Comparison of ENCODE assay signal across 39 cellular contexts in the genomic region with DNA sequence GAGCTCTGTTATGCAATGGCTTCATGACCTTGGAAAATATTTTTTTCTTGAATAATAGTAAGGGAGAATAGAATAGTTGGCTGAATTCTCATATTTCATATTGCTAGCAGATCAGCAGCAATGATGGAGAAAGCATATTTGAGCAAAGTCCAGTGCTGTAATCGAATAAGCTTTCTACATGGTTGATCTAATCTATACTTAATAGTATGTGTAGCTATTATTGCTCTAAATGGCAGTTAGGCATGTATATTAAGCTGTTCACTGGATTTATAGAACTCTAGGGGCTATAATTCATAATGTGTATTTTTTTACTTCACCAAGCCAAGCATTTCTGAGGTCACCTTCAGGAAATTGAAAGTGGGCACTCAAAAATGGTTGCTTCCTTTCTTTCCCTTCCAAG. TPM values are rescaled to one million over a fixed set of nuclear protein-coding genes. Genes with fewer than 3 reads are reported as not detected.
"Had no signal": no experiment of that assay in that cellular context is flagged by ENCODE, and none has a peak within 500 bp of the region (broad histone marks: within the 10 kb centered on the region; RNA-seq: fewer than 3 reads in every experiment).

No MANE protein-coding gene starts in this region.

- H3K9me3 ChIP-seq: ascending aorta had no signal

- H3K27me3 ChIP-seq: ascending aorta had no signal

- H3K27ac ChIP-seq: ascending aorta, cardiac muscle cell, WERI-Rb-1 had no signal

- DNase-seq: activated CD4-positive, alpha-beta memory T cell treated with anti-CD3 and anti-CD28 coated beads, Interleukin-2, amount 10 ng/mL, durations not matched to agents 7 days and 5 days; activated CD4-positive, alpha-beta T cell treated with anti-CD3 and anti-CD28 coated beads for 1 hour; activated CD4-positive, alpha-beta T cell treated with anti-CD3 and anti-CD28 coated beads for 36 hours; activated CD4-positive, alpha-beta T cell treated with anti-CD3 and anti-CD28 coated beads for 48 hours; activated CD4-positive, alpha-beta T cell treated with anti-CD3 and anti-CD28 coated beads, Interleukin-2, amount 10 ng/mL, durations not matched to agents 7 days and 5 days; activated CD4-positive, alpha-beta T cell treated with anti-CD3 and anti-CD28 coated beads, Interleukin-2, amount 50 U/mL, for 48 hours; activated CD4-positive, CD25-positive, alpha-beta regulatory T cell; activated CD8-positive, alpha-beta memory T cell treated with anti-CD3 and anti-CD28 coated beads for 24 hours; activated CD8-positive, alpha-beta memory T cell treated with anti-CD3 and anti-CD28 coated beads, Interleukin-2, amount 10 ng/mL, durations not matched to agents 7 days and 5 days; activated CD8-positive, alpha-beta memory T cell treated with anti-CD3 and anti-CD28 coated beads, Interleukin-2, amount 50 U/mL, for 48 hours; activated CD8-positive, alpha-beta T cell treated with anti-CD3 and anti-CD28 coated beads, Interleukin-2, amount 10 ng/mL, durations not matched to agents 7 days and 5 days; activated effector memory CD4-positive, alpha-beta T cell treated with Interleukin-2 at 50 U/mL for 16 hours; activated gamma-delta T cell; activated naive CD4-positive, alpha-beta T cell treated with anti-CD3 and anti-CD28 coated beads, Interleukin-2, amount 10 ng/mL, durations not matched to agents 7 days and 5 days; activated naive CD4-positive, alpha-beta T cell treated with Interleukin-2 at 50 U/mL for 16 hours; activated naive CD8-positive, alpha-beta T cell treated with anti-CD3 and anti-CD28 coated beads, Interleukin-2, amount 10 ng/mL, durations not matched to agents 7 days and 5 days; activated naive CD8-positive, alpha-beta T cell treated with anti-CD3 and anti-CD28 coated beads, Interleukin-2, amount 50 U/mL, for 24 hours; activated T-cell treated with anti-CD3 and anti-CD28 coated beads, Interleukin-2, amount 50 U/mL, for 24 hours; activated T-cell treated with anti-CD3 and anti-CD28 coated beads, Interleukin-2, amount 50 U/mL, for 48 hours; amygdala; anterior cingulate cortex; cerebellar nuclear complex; T-helper 2 cell; T-helper 9 cell; WERI-Rb-1 had no signal

- H3K4me3 ChIP-seq: ascending aorta, cardiac muscle cell had no signal

- FAIRE-seq: bronchial epithelial cell, TTC549 had no signal

- H3K27ac Mint-ChIP-seq: activated CD4-positive, alpha-beta memory T cell treated with anti-CD3 and anti-CD28 coated beads, Interleukin-2, amount 10 ng/mL, durations not matched to agents 7 days and 5 days; activated CD4-positive, alpha-beta T cell treated with anti-CD3 and anti-CD28 coated beads for 36 hours; activated CD4-positive, alpha-beta T cell treated with anti-CD3 and anti-CD28 coated beads, Interleukin-2, amount 10 ng/mL, durations not matched to agents 7 days and 5 days; activated CD8-positive, alpha-beta memory T cell treated with anti-CD3 and anti-CD28 coated beads, Interleukin-2, amount 10 ng/mL, durations not matched to agents 7 days and 5 days; activated CD8-positive, alpha-beta T cell treated with anti-CD3 and anti-CD28 coated beads, Interleukin-2, amount 10 ng/mL, durations not matched to agents 7 days and 5 days; activated naive CD8-positive, alpha-beta T cell; activated naive CD8-positive, alpha-beta T cell treated with anti-CD3 and anti-CD28 coated beads, Interleukin-2, amount 10 ng/mL, durations not matched to agents 7 days and 5 days; activated naive CD8-positive, alpha-beta T cell treated with anti-CD3 and anti-CD28 coated beads, Interleukin-2, amount 50 U/mL, for 24 hours; activated T-cell treated with anti-CD3 and anti-CD28 coated beads, Interleukin-2, amount 50 U/mL, for 24 hours; activated T-helper 2 cell treated with anti-CD3 and anti-CD28 coated beads, Interferon-gamma antibody, Interleukin-2, Interleukin-4, amounts not matched to agents 10 μg/mL and 5 μg/mL and 100 μg/mL, durations not matched to agents 14 hours and 24 hours and 36 hours; brain; T-helper 1 cell treated with Interleukin-12 subunit alpha and Interleukin-12 subunit beta and Interleukin-4 antibody, amounts not matched to agents 30 μg/mL and 1 μg/mL, for 36 hours; T-helper 2 cell treated with Interferon-gamma antibody and Interleukin-4, amounts not matched to agents 5 μg/mL and 100 μg/mL, for 36 hours; WTC11 had no signal

- H3K9me3 Mint-ChIP-seq: activated naive CD4-positive, alpha-beta T cell treated with anti-CD3 and anti-CD28 coated beads, Interleukin-2, amount 10 ng/mL, durations not matched to agents 7 days and 5 days; activated naive CD4-positive, alpha-beta T cell treated with anti-CD3 and anti-CD28 coated beads, Interleukin-2, amount 50 U/mL, for 24 hours; activated naive CD8-positive, alpha-beta T cell treated with anti-CD3 and anti-CD28 coated beads, Interleukin-2, amount 50 U/mL, for 24 hours; activated T-cell treated with anti-CD3 and anti-CD28 coated beads, Interleukin-2, amount 50 U/mL, for 24 hours; activated T-helper 2 cell treated with anti-CD3 and anti-CD28 coated beads, Interferon-gamma antibody, Interleukin-2, Interleukin-4, amounts not matched to agents 10 μg/mL and 5 μg/mL and 100 μg/mL, durations not matched to agents 14 hours and 24 hours and 36 hours; central memory CD8-positive, alpha-beta T cell; WTC11 had no signal

- ATAC-seq: activated CD4-positive, alpha-beta T cell treated with anti-CD3 and anti-CD28 coated beads for 36 hours; activated CD4-positive, CD25-positive, alpha-beta regulatory T cell treated with anti-CD3 and anti-CD28 coated beads, Interleukin-2, amount 50 U/mL, for 24 hours; activated CD8-positive, alpha-beta memory T cell treated with anti-CD3 and anti-CD28 coated beads, Interleukin-2, amount 10 ng/mL, durations not matched to agents 7 days and 5 days; activated CD8-positive, alpha-beta T cell treated with anti-CD3 and anti-CD28 coated beads, Interleukin-2, amount 10 ng/mL, durations not matched to agents 7 days and 5 days; activated naive CD8-positive, alpha-beta T cell treated with anti-CD3 and anti-CD28 coated beads, Interleukin-2, amount 50 U/mL, for 24 hours had no signal

- H3K4me1 ChIP-seq: ascending aorta had no signal

- H3K27me3 Mint-ChIP-seq: activated naive CD4-positive, alpha-beta T cell treated with anti-CD3 and anti-CD28 coated beads, Interleukin-2, amount 50 U/mL, for 24 hours; activated naive CD8-positive, alpha-beta T cell; activated naive CD8-positive, alpha-beta T cell treated with anti-CD3 and anti-CD28 coated beads, Interleukin-2, amount 50 U/mL, for 24 hours; activated T-cell treated with anti-CD3 and anti-CD28 coated beads, Interleukin-2, amount 50 U/mL, for 24 hours; central memory CD8-positive, alpha-beta T cell had no signal

- H3K36me3 Mint-ChIP-seq: activated naive CD4-positive, alpha-beta T cell treated with anti-CD3 and anti-CD28 coated beads, Interleukin-2, amount 10 ng/mL, durations not matched to agents 7 days and 5 days; activated naive CD8-positive, alpha-beta T cell; brain; WTC11 had no signal

- H3K4me3 Mint-ChIP-seq: activated CD4-positive, alpha-beta memory T cell treated with anti-CD3 and anti-CD28 coated beads, Interleukin-2, amount 10 ng/mL, durations not matched to agents 7 days and 5 days; activated CD4-positive, alpha-beta T cell treated with anti-CD3 and anti-CD28 coated beads for 36 hours; activated CD4-positive, alpha-beta T cell treated with anti-CD3 and anti-CD28 coated beads, Interleukin-2, amount 10 ng/mL, durations not matched to agents 7 days and 5 days; activated CD8-positive, alpha-beta memory T cell treated with anti-CD3 and anti-CD28 coated beads, Interleukin-2, amount 10 ng/mL, durations not matched to agents 7 days and 5 days; activated CD8-positive, alpha-beta T cell treated with anti-CD3 and anti-CD28 coated beads, Interleukin-2, amount 10 ng/mL, durations not matched to agents 7 days and 5 days; activated naive CD4-positive, alpha-beta T cell treated with anti-CD3 and anti-CD28 coated beads, Interleukin-2, amount 10 ng/mL, durations not matched to agents 7 days and 5 days; activated naive CD4-positive, alpha-beta T cell treated with anti-CD3 and anti-CD28 coated beads, Interleukin-2, amount 50 U/mL, for 24 hours; activated naive CD8-positive, alpha-beta T cell; activated naive CD8-positive, alpha-beta T cell treated with anti-CD3 and anti-CD28 coated beads, Interleukin-2, amount 10 ng/mL, durations not matched to agents 7 days and 5 days; activated naive CD8-positive, alpha-beta T cell treated with anti-CD3 and anti-CD28 coated beads, Interleukin-2, amount 50 U/mL, for 24 hours; activated T-cell treated with anti-CD3 and anti-CD28 coated beads, Interleukin-2, amount 50 U/mL, for 24 hours; brain; central memory CD8-positive, alpha-beta T cell; T-helper 1 cell treated with Interleukin-12 subunit alpha and Interleukin-12 subunit beta and Interleukin-4 antibody, amounts not matched to agents 30 μg/mL and 1 μg/mL, for 36 hours; T-helper 2 cell treated with Interferon-gamma antibody and Interleukin-4, amounts not matched to agents 5 μg/mL and 100 μg/mL, for 36 hours; WTC11 had no signal

- H3K4me1 Mint-ChIP-seq: brain, WTC11 had no signal

- H3K36me3 ChIP-seq: ascending aorta, cardiac muscle cell, WERI-Rb-1 had no signal

RNA-seq across cellular contexts. Expression of gene IL19, which starts 10.0 kb away (rescaled TPM):
- total RNA-seq: activated CD4-positive, alpha-beta memory T cell treated with anti-CD3 and anti-CD28 coated beads, Interleukin-2, amount 10 ng/mL, durations not matched to agents 7 days and 5 days; activated CD4-positive, alpha-beta T cell treated with anti-CD3 and anti-CD28 coated beads for 36 hours; activated CD4-positive, alpha-beta T cell treated with anti-CD3 and anti-CD28 coated beads, Interleukin-2, amount 10 ng/mL, durations not matched to agents 7 days and 5 days; activated CD8-positive, alpha-beta memory T cell treated with anti-CD3 and anti-CD28 coated beads, Interleukin-2, amount 10 ng/mL, durations not matched to agents 7 days and 5 days; activated CD8-positive, alpha-beta T cell treated with anti-CD3 and anti-CD28 coated beads, Interleukin-2, amount 10 ng/mL, durations not matched to agents 7 days and 5 days; activated naive CD8-positive, alpha-beta T cell treated with anti-CD3 and anti-CD28 coated beads, Interleukin-2, amount 10 ng/mL, durations not matched to agents 7 days and 5 days; activated T-helper 2 cell treated with anti-CD3 and anti-CD28 coated beads, Interferon-gamma antibody, Interleukin-2, Interleukin-4, amounts not matched to agents 10 μg/mL and 5 μg/mL and 100 μg/mL, durations not matched to agents 14 hours and 24 hours and 36 hours; ascending aorta; bronchial epithelial cell; cardiac muscle cell; chondrocyte; WTC11 had no signal
- polyA plus RNA-seq: cardiac muscle cell had no signal

RNA-seq across cellular contexts. Expression of gene IL10, which starts 11.7 kb away (rescaled TPM):
- total RNA-seq: activated CD8-positive, alpha-beta memory T cell treated with anti-CD3 and anti-CD28 coated beads, Interleukin-2, amount 10 ng/mL, durations not matched to agents 7 days and 5 days; bronchial epithelial cell; cardiac muscle cell; chondrocyte; WTC11 had no signal
- polyA plus RNA-seq: cardiac muscle cell had no signal
